8 cellular contexts compared by ENCODE assay signal in genomic region chr19:50357178-50358100, GRCh38. TPM values are rescaled to one million over a fixed set of nuclear protein-coding genes. Genes with fewer than 3 reads are reported as not detected.
DNase-seq lines count a peak whose midpoint lies in the region; ATAC-seq lines count a peak whose summit lies in the region.

No MANE protein-coding gene starts in this region.

- H3K36me3 Mint-ChIP-seq in CD8-positive, alpha-beta memory T cell = peaks cover 0 to 11% (median 4%) of the 10 kb centered on the region in 3 donors

- H3K4me1 Mint-ChIP-seq in CD8-positive, alpha-beta memory T cell = peaks cover 21 to 40% (median 38%) of the 10 kb centered on the region in 3 donors

- H3K27me3 ChIP-seq in CD8-positive, alpha-beta memory T cell (ENCODE audit: insufficient read depth, low read length, poor library complexity, severe bottlenecking) = no peaks in the 10 kb centered on the region
- H3K27me3 ChIP-seq in skeletal muscle tissue (ENCODE audit: control insufficient read depth in 3 of 3, insufficient read depth in 3 of 3, low read length in 3 of 3) = peaks cover 0 to 14% (median 0%) of the 10 kb centered on the region in 3 donors

- peak overlapping the region; percentile 89 to 97 (median 90) for H3K4me3 Mint-ChIP-seq in CD8-positive, alpha-beta memory T cell

- ATAC-seq in GM21529 (IDR thresholded peaks at IDR 0.05; ENCODE audit: unreplicated experiment) = peak; percentile 55

- CTCF ChIA-PET in CD8-positive, alpha-beta memory T cell (lab: Charles Lee) = interaction anchor here (0.7 to 2.5 kb wide), 29 partner anchors 9 to 744 kb away, joined by 3 to 27 read pairs (median 6); partner anchors contain the start of genes JOSD2, NAPSA, NR1H2 and POLD1

- POLR2A ChIA-PET in CD8-positive, alpha-beta memory T cell (lab: Charles Lee) = interaction anchor here (0.5 to 2.8 kb wide), 7 partner anchors 9 to 154 kb away, joined by 4 to 19 read pairs (median 7); partner anchors contain the start of genes JOSD2, NR1H2 and POLD1

- H3K4me1 ChIP-seq in CD8-positive, alpha-beta memory T cell (ENCODE audit: insufficient read depth, low read length) = peaks cover 28% of the 10 kb centered on the region
- peaks cover 8 to 16% (median 12%) of the 10 kb centered on the region in 3 donors for H3K4me1 ChIP-seq in skeletal muscle tissue (ENCODE audit: control insufficient read depth in 3 of 3, insufficient read depth in 3 of 3, low read length in 3 of 3)

- H3K9ac ChIP-seq in skeletal muscle tissue (ENCODE audit: low read depth in 1 of 3, low read length in 3 of 3) = peak overlapping the region; percentile 69 to 72 (median 69)

- peak overlapping the region; percentile 97 for H3K27ac ChIP-seq in CD8-positive, alpha-beta memory T cell (ENCODE audit: low read depth, low read length)
- H3K27ac ChIP-seq in skeletal muscle tissue (ENCODE audit: low read depth, low read length) = peak overlapping the region; percentile 72

- peak; percentile 81 to 92 (median 84) for DNase-seq in CD8-positive, alpha-beta memory T cell
- DNase-seq in MV-4-11 (lab: John Stamatoyannopoulos, UW) (peak; percentile 83), T-helper 2 cell (peak; percentile 72 to 90 (median 81)), amygdala (lab: John Stamatoyannopoulos, UW) (peak in 54 of 56 donors; percentile 22 to 92 (median 68)), hypothalamus (lab: John Stamatoyannopoulos, UW) (peak; percentile 17 to 86 (median 66)), foreskin melanocyte (no peak)

- peak overlapping the region; percentile 86 for H3K4me3 ChIP-seq in CD8-positive, alpha-beta memory T cell (ENCODE audit: low read length)
- H3K4me3 ChIP-seq in skeletal muscle tissue (ENCODE audit: low read length in 3 of 3) = peak overlapping the region; percentile 77 to 83 (median 80)

- H3K9me3 Mint-ChIP-seq in CD8-positive, alpha-beta memory T cell = no peaks in the 10 kb centered on the region

- no peaks in the 10 kb centered on the region for H3K36me3 ChIP-seq in CD8-positive, alpha-beta memory T cell (ENCODE audit: insufficient read depth, low read length)
- no peaks in the 10 kb centered on the region for H3K36me3 ChIP-seq in skeletal muscle tissue (ENCODE audit: control insufficient read depth in 3 of 3, insufficient read depth in 3 of 3, low read length in 3 of 3)

- no peaks in the 10 kb centered on the region for H3K9me3 ChIP-seq in CD8-positive, alpha-beta memory T cell (ENCODE audit: low read length)
- no peaks in the 10 kb centered on the region for H3K9me3 ChIP-seq in skeletal muscle tissue (ENCODE audit: control insufficient read depth in 3 of 3, low read length in 3 of 3)

- peak overlapping the region; percentile 95 to 99 (median 98) for H3K27ac Mint-ChIP-seq in CD8-positive, alpha-beta memory T cell

- peaks cover 1 to 4% of the 10 kb centered on the region in 2 donors for H3K27me3 Mint-ChIP-seq in CD8-positive, alpha-beta memory T cell

RNA-seq across cellular contexts. Expression of gene NAPSA, which starts 8.0 kb away (rescaled TPM):
- 10 to 100 TPM; 19.7 to 22.5 TPM for total RNA-seq in CD8-positive, alpha-beta memory T cell
- polyA plus RNA-seq in CD8-positive, alpha-beta memory T cell = 1.6 TPM
- not detected for total RNA-seq in skeletal muscle tissue

RNA-seq across cellular contexts. Expression of gene NR1H2, which starts 18.8 kb away (rescaled TPM):
- 10 to 100 TPM; 79.7 to 82.3 TPM for total RNA-seq in CD8-positive, alpha-beta memory T cell
- 95.5 TPM for polyA plus RNA-seq in CD8-positive, alpha-beta memory T cell
- total RNA-seq in skeletal muscle tissue = 32.9 TPM

RNA-seq across cellular contexts. Expression of gene POLD1, which starts 26.7 kb away (rescaled TPM):
- total RNA-seq in CD8-positive, alpha-beta memory T cell = 100 to 1,000 TPM; 154 to 160 TPM
- polyA plus RNA-seq in CD8-positive, alpha-beta memory T cell = 29.4 TPM
- 19.8 TPM for total RNA-seq in skeletal muscle tissue

RNA-seq across cellular contexts. Expression of gene KCNC3, which starts 28.3 kb away (rescaled TPM):
- under 1 TPM; 0.68 to 0.73 TPM for total RNA-seq in CD8-positive, alpha-beta memory T cell
- polyA plus RNA-seq in CD8-positive, alpha-beta memory T cell = not detected
- total RNA-seq in skeletal muscle tissue = under 0.01 TPM

Comparison
In these comparisons a context has a peak if more than half of its experiments do, and no peak if none do; other contexts are left out.
1. RNA of gene NAPSA, which starts 8.0 kb away (total RNA-seq): 19.7 to 22.5 TPM in CD8-positive, alpha-beta memory T cell; not detected in skeletal muscle tissue (single experiment); every median in the first group is over 10 times any median in the second.